ENCODE assay signal across 16 cellular contexts in genomic region chr7:46557295-46557711, GRCh38.
DNase-seq lines count a peak whose midpoint lies in the region; FAIRE-seq and TF ChIP-seq lines count a peak whose summit lies in the region.
"Had no signal": no experiment of that assay in that cellular context is flagged by ENCODE, and none has a peak within 500 bp of the region (broad histone marks: within the 10 kb centered on the region; RNA-seq: fewer than 3 reads in every experiment).

No MANE protein-coding gene starts in this region.

- H3K27ac ChIP-seq in keratinocyte (ENCODE audit: control insufficient read depth, insufficient read depth, low read length) (no peak overlapping the region), small intestine (ENCODE audit: low read depth in 1 of 2, low read length in 1 of 2) (peak overlapping the region; percentile 47 to 85), A673 (ENCODE audit: low read depth, low read length, poor library complexity, severe bottlenecking) (no peak overlapping the region)
- H3K27ac ChIP-seq: left ventricle myocardium inferior had no signal

- no peaks in the 10 kb centered on the region for H3K9me1 ChIP-seq in keratinocyte (ENCODE audit: control insufficient read depth, extremely low read depth, insufficient read depth, low read length)

- FAIRE-seq in RCC 7860 (lab: Jason Lieb, UNC) (peak; percentile 99), keratinocyte (lab: Jason Lieb, UNC) (peak; percentile 68), small intestine (lab: Jason Lieb, UNC) (no peak)

- intact Hi-C loops in A673 (cut with micrococcal nuclease; ENCODE audit: unreplicated experiment) = loop anchor here (10.0 kb wide), 1 partner anchor 53 kb away; no protein-coding TSS in a partner anchor

- DNase-seq in Daoy (ENCODE audit: low read depth) (peak; percentile 48), RCC 7860 (ENCODE audit: low spot score) (peak; percentile 91), keratinocyte (ENCODE audit: low read depth, low spot score) (no peak), small intestine (peak; percentile 80), A673 (ENCODE audit: low spot score) (no peak), inferior parietal cortex (ENCODE audit: extremely low spot score) (no peak)
- DNase-seq in stimulated activated CD4-positive, alpha-beta T cell treated with anti-CD3 and anti-CD28 coated beads, Interleukin-4, amount 100 ng/mL, for 24 hours = no peak
- no peak for DNase-seq in activated CD4-positive, alpha-beta T cell treated with anti-CD3 and anti-CD28 coated beads, Interleukin-2, amount 50 U/mL, for 48 hours
- DNase-seq: activated naive CD8-positive, alpha-beta T cell treated with anti-CD3 and anti-CD28 coated beads, Interleukin-2, amount 10 ng/mL, durations not matched to agents 7 days and 5 days; CD4-positive, alpha-beta memory T cell; foreskin fibroblast; left ventricle myocardium inferior; NCI-H526; SHP77; stimulated activated CD4-positive, alpha-beta T cell treated with anti-CD3 and anti-CD28 coated beads, Interleukin-2, amount 100 ng/mL, for 48 hours; stimulated activated naive B cell treated with anti-CD40 and anti-IgM and Interleukin-4, amounts not matched to agents 10 μg/mL and 1 μg/mL and 100 μg/mL, for 72 hours had no signal

- CTCF ChIA-PET in A673 (lab: Charles Lee) = no interaction called here

- no TSS peak for BruUV-seq in A673 (replicated peaks; lab: Mats Ljungman, UMichigan)

- no peak overlapping the region for H3K9ac ChIP-seq in keratinocyte (ENCODE audit: control insufficient read depth, extremely low read depth, insufficient read depth, low read length)

- H3K4me1 ChIP-seq in keratinocyte (ENCODE audit: control insufficient read depth, extremely low read depth, insufficient read depth, low read length) (peaks cover 8% of the 10 kb centered on the region), small intestine (ENCODE audit: control insufficient read depth in 2 of 2, insufficient read depth in 1 of 2, low read depth in 1 of 2, low read length in 1 of 2) (no peaks in the 10 kb centered on the region), A673 (ENCODE audit: insufficient read depth, low read length, poor library complexity, severe bottlenecking) (no peaks in the 10 kb centered on the region)

- POLR2A ChIA-PET in A673 (lab: Charles Lee; ENCODE audit: low non-redundant PET) = no interaction called here

- H3K36me3 ChIP-seq in keratinocyte (ENCODE audit: control insufficient read depth in 2 of 2, extremely low read depth in 1 of 2, insufficient read depth in 2 of 2, low read length in 2 of 2) = no peaks in the 10 kb centered on the region
- H3K36me3 ChIP-seq in small intestine (ENCODE audit: control insufficient read depth in 2 of 2, insufficient read depth in 2 of 2, low read length in 2 of 2) = no peaks in the 10 kb centered on the region
- H3K36me3 ChIP-seq in A673 (ENCODE audit: insufficient read depth, low read length, poor library complexity, severe bottlenecking) = no peaks in the 10 kb centered on the region
- H3K36me3 ChIP-seq: left ventricle myocardium inferior had no signal

- H3K79me2 ChIP-seq in keratinocyte (ENCODE audit: control insufficient read depth, insufficient read depth, low read length) = no peaks in the 10 kb centered on the region

- TF ChIP-seq CTCF in keratinocyte (optimal IDR thresholded peaks at IDR 0.05 in 1 of 3, IDR thresholded peaks at IDR 0.05 in 1 of 3, conservative IDR thresholded peaks at IDR 0.05 in 1 of 3; ENCODE audit: extremely low read depth in 1 of 3, insufficient read depth in 2 of 3, low read length in 3 of 3) (no peak), A673 (conservative IDR thresholded peaks at IDR 0.05; ENCODE audit: low read depth, low read length) (no peak)

- H3K9me3 ChIP-seq in keratinocyte (ENCODE audit: control insufficient read depth, low read depth, low read length) (no peaks in the 10 kb centered on the region), small intestine (ENCODE audit: control insufficient read depth, low read depth) (no peaks in the 10 kb centered on the region), A673 (ENCODE audit: low read depth, low read length, poor library complexity, severe bottlenecking) (peaks cover 6% of the 10 kb centered on the region)

- H3K4me2 ChIP-seq in keratinocyte (ENCODE audit: control insufficient read depth, extremely low read depth, insufficient read depth, low read depth, low read length) = peak overlapping the region; percentile 2

- H4K20me1 ChIP-seq in keratinocyte (ENCODE audit: control insufficient read depth, extremely low read depth, insufficient read depth, low read length) = no peaks in the 10 kb centered on the region

- dilution Hi-C loops in keratinocyte (cut with MboI; ENCODE audit: extremely low pct_ligation_motif_present, low sequenced_read_pairs) = no loop called here

- H3K4me3 ChIP-seq in keratinocyte (ENCODE audit: control insufficient read depth in 2 of 3, extremely low read depth in 1 of 3, insufficient read depth in 2 of 3, low read depth in 1 of 3, low read length in 3 of 3) (no peak overlapping the region), small intestine (ENCODE audit: low read depth in 1 of 2, low read length in 2 of 2) (no peak overlapping the region), A673 (ENCODE audit: low read depth, low read length, poor library complexity, severe bottlenecking) (no peak overlapping the region)
- H3K4me3 ChIP-seq: left ventricle myocardium inferior had no signal

- WGBS in small intestine, 3 donors = 12 to 51% (median 26%) methylated on average over 5 of the region's 5 CpGs

- H3K27me3 ChIP-seq in keratinocyte (ENCODE audit: control insufficient read depth, extremely low read depth, insufficient read depth, low read length) (no peaks in the 10 kb centered on the region), small intestine (ENCODE audit: control insufficient read depth in 2 of 2, insufficient read depth in 2 of 2, low read length in 2 of 2) (no peaks in the 10 kb centered on the region), A673 (replicated peaks; ENCODE audit: insufficient read depth, low read depth, low read length, poor library complexity) (no peaks in the 10 kb centered on the region)

- H2AFZ ChIP-seq in keratinocyte (ENCODE audit: control insufficient read depth, low read length) = peak overlapping the region; percentile 60

Comparison
In these comparisons a context has a peak if more than half of its experiments do, and no peak if none do; other contexts are left out.
1. DNase-seq: peak in Daoy (single experiment), RCC 7860 (single experiment) and small intestine (single experiment); none in keratinocyte (single experiment), A673 (single experiment), stimulated activated CD4-positive, alpha-beta T cell treated with anti-CD3 and anti-CD28 coated beads, Interleukin-4, amount 100 ng/mL, for 24 hours (single experiment), activated CD4-positive, alpha-beta T cell treated with anti-CD3 and anti-CD28 coated beads, Interleukin-2, amount 50 U/mL, for 48 hours (0 of 2) and inferior parietal cortex (single experiment).
2. H3K27ac ChIP-seq: peak in small intestine (2 of 2); none in keratinocyte (single experiment) and A673 (single experiment).